Comparison of ENCODE assay signal across 16 cellular contexts in the genomic region with DNA sequence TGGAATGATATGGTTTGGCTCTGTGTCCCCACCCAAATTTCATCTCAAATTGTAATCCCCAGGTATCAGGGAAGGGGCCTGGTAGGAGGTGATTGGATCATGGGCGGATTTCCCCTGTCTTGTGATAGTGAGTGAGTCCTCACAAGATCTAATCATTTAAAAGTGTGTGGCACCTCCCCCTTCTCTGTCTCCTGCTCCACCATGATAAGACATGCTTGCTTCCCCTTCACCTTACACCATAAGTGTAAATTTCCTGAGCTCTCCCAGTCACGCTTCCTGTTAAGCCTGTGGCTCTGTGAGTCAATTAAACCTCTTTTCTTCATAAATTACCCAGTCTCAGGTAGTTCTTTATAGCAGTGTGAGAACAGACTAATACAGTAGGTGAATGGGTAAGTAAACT.
A peak's percentile ranks its signal among the peaks of the same experiment; 100 is the strongest.
DNase-seq lines count a peak whose midpoint lies in the region; ATAC-seq and TF ChIP-seq lines count a peak whose summit lies in the region.
"Had no signal": no experiment of that assay in that cellular context is flagged by ENCODE, and none has a peak within 500 bp of the region (broad histone marks: within the 10 kb centered on the region; RNA-seq: fewer than 3 reads in every experiment).

No MANE protein-coding gene starts in this region.

- no peak overlapping the region for H3K18ac ChIP-seq in mesendoderm (ENCODE audit: low read length)

- no peaks in the 10 kb centered on the region for H3K79me2 ChIP-seq in mesendoderm (ENCODE audit: control insufficient read depth, insufficient read depth, low read length)

- no CpG with 5 or more reads among the region's 2 CpGs for WGBS in mesendoderm (ENCODE audit: extremely low coverage, insufficient coverage, low lambda C conversion rate)

- no peak overlapping the region for H3K9ac ChIP-seq in mesendoderm (ENCODE audit: low read length)
- H3K9ac ChIP-seq: BLaER1 had no signal

- no peak overlapping the region for H2BK120ac ChIP-seq in mesendoderm (ENCODE audit: low read depth, low read length)

- DNase-seq in CMK (ENCODE audit: low read depth) (peak; percentile 54), GF-D8 (lab: John Stamatoyannopoulos, UW) (peak; percentile 18), dermis blood vessel endothelial cell (peak; percentile 30), mesendoderm (peak; percentile 27), AG08395 (ENCODE audit: low spot score) (no peak), left lung (no peak)
- DNase-seq: Calu3, COR-L47, DMS153, DND-41, GOT3, HFFc6 had no signal

- no peaks in the 10 kb centered on the region for H3K9me3 ChIP-seq in left lung
- H3K9me3 ChIP-seq: HAP-1 had no signal

- no peak overlapping the region for H4K5ac ChIP-seq in mesendoderm (ENCODE audit: low read length)

- H3K36me3 ChIP-seq in mesendoderm (ENCODE audit: control insufficient read depth, insufficient read depth, low read length) (no peaks in the 10 kb centered on the region), left lung (no peaks in the 10 kb centered on the region)
- H3K36me3 ChIP-seq: BLaER1, HAP-1 had no signal

- H3K4ac ChIP-seq in mesendoderm (ENCODE audit: low read depth, low read length) = no peak overlapping the region

- H3K27me3 ChIP-seq in mesendoderm (ENCODE audit: insufficient read depth, low read length, poor library complexity) = no peaks in the 10 kb centered on the region
- H3K27me3 ChIP-seq in left lung = no peaks in the 10 kb centered on the region
- H3K27me3 ChIP-seq: BLaER1 had no signal

- intact Hi-C loops in left lung (cut with DNase I) = no loop called here

- no peak overlapping the region for H3K23ac ChIP-seq in mesendoderm (ENCODE audit: low read length)

- H3K4me2 ChIP-seq in mesendoderm (ENCODE audit: low read length) = no peak overlapping the region
- H3K4me2 ChIP-seq: BLaER1 had no signal

- no peak overlapping the region for H2BK5ac ChIP-seq in mesendoderm (ENCODE audit: low read length)

- H3K56ac ChIP-seq in mesendoderm (ENCODE audit: low read length) = no peak overlapping the region

- no peak overlapping the region for H4K8ac ChIP-seq in mesendoderm (ENCODE audit: low read depth, low read length)

- no peak overlapping the region for H2AK5ac ChIP-seq in mesendoderm (ENCODE audit: low read length)

- H3K27ac ChIP-seq in mesendoderm (ENCODE audit: low read depth, low read length) (no peak overlapping the region), left lung (no peak overlapping the region)
- H3K27ac ChIP-seq: BLaER1, C4-2B had no signal

- no peaks in the 10 kb centered on the region for H3K79me1 ChIP-seq in mesendoderm (ENCODE audit: low read length)

- H3K4me1 ChIP-seq in mesendoderm (ENCODE audit: control insufficient read depth, low read depth, low read length) (no peaks in the 10 kb centered on the region), left lung (no peaks in the 10 kb centered on the region)
- H3K4me1 ChIP-seq: BLaER1, HAP-1 had no signal

- H3K4me3 ChIP-seq in mesendoderm (ENCODE audit: low read length) (no peak overlapping the region), left lung (no peak overlapping the region)
- H3K4me3 ChIP-seq: BLaER1, HAP-1 had no signal

- ATAC-seq in left lung = no peak
- no peak for ATAC-seq in GM21737 (IDR thresholded peaks at IDR 0.05; ENCODE audit: unreplicated experiment)

- TF ChIP-seq CTCF in left lung (IDR thresholded peaks at IDR 0.05) = no peak

- no peak overlapping the region for H2BK15ac ChIP-seq in mesendoderm (replicated peaks; ENCODE audit: low read depth)

Comparison
In these comparisons a context has a peak if more than half of its experiments do, and no peak if none do; other contexts are left out.
1. DNase-seq: peak in CMK (single experiment), GF-D8 (single experiment), dermis blood vessel endothelial cell (single experiment) and mesendoderm (single experiment); none in AG08395 (single experiment) and left lung (0 of 2).